ENCODE assay signal across 17 cellular contexts in the genomic region with DNA sequence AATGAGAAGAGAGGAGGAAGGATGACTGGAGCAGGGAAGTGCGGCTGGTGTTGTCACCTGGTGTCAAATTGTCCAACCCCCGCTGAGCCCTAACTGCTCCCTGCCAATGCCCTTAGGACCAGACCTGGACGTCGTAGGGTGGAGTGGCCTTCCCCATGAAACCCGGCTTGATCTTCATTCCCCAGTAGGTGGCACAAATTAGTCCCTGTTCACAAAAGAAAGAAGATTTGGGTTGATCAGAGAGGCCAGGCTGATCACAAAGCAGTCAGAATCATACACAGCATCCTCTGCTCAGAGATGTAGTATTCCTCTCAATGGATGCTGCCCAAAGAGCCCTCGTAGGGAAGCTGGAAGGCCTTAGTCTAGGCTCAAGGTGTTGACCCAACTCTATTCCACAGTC.
DNase-seq lines count a peak whose midpoint lies in the region; ATAC-seq, FAIRE-seq and TF ChIP-seq lines count a peak whose summit lies in the region.
"Had no signal": no experiment of that assay in that cellular context is flagged by ENCODE, and none has a peak within 500 bp of the region (broad histone marks: within the 10 kb centered on the region; RNA-seq: fewer than 3 reads in every experiment).

No MANE protein-coding gene starts in this region.

- ATAC-seq in HG03469 (IDR thresholded peaks at IDR 0.05; ENCODE audit: unreplicated experiment), result no peak
- ATAC-seq in HG03378 (IDR thresholded peaks at IDR 0.05; ENCODE audit: unreplicated experiment), result no peak
- ATAC-seq: A549 had no signal

- no peaks in the 10 kb centered on the region for H3K23me2 ChIP-seq in H9 (ENCODE audit: insufficient read length, low read depth, low read length, poor library complexity, severe bottlenecking)
- no peaks in the 10 kb centered on the region for H3K23me2 ChIP-seq in H1 (ENCODE audit: low read depth, low read length)

- H2BK120ac ChIP-seq in H9 (ENCODE audit: low read depth, low read length, poor library complexity, severe bottlenecking), result no peak overlapping the region
- H2BK120ac ChIP-seq in H1 (replicated peaks; ENCODE audit: low read depth, low read length), result no peak overlapping the region

- H4K20me1 ChIP-seq in H9 (ENCODE audit: control insufficient read depth, insufficient read depth, insufficient read length), result no peaks in the 10 kb centered on the region
- no peaks in the 10 kb centered on the region for H4K20me1 ChIP-seq in H1 (replicated peaks in 1 of 2; ENCODE audit: control insufficient read depth in 1 of 2, insufficient read depth in 2 of 2, low read length in 2 of 2)

- TF ChIP-seq CTCF in GM10266 (IDR thresholded peaks at IDR 0.05; ENCODE audit: control insufficient read depth, insufficient read depth, low read depth, missing control alignments) (peak; percentile 16), H9 (conservative IDR thresholded peaks at IDR 0.05) (peak; percentile 20; the same call in 2 of the 3 replicates), H1 (IDR thresholded peaks at IDR 0.05; ENCODE audit: control extremely low read depth in 1 of 3, insufficient read depth in 1 of 3, low read depth in 1 of 3, low read length in 3 of 3) (peak in 2 of 3 experiments; percentile 1 to 12; a peak in 1 of 4 replicates)

- H4K91ac ChIP-seq in H9 (ENCODE audit: insufficient read length, low read depth, low read length), result no peak overlapping the region
- H4K91ac ChIP-seq in H1 (replicated peaks; ENCODE audit: insufficient read length, low read length), result no peak overlapping the region

- POLR2A ChIA-PET in H1 (lab: Charles Lee; ENCODE audit: partially characterized antibody), result no interaction called here

- H2BK15ac ChIP-seq in H9 (ENCODE audit: low read depth, low read length) (no peak overlapping the region), H1 (ENCODE audit: low read length) (no peak overlapping the region)

- H2BK12ac ChIP-seq in H9 (ENCODE audit: insufficient read length, low read depth, low read length) (no peak overlapping the region), H1 (ENCODE audit: low read depth, low read length) (no peak overlapping the region)

- no peaks in the 10 kb centered on the region for H3K36me3 ChIP-seq in H1 (ENCODE audit: control insufficient read depth in 2 of 4, insufficient read depth in 4 of 4, low read length in 3 of 4)
- H3K36me3 ChIP-seq: BE2C had no signal

- H3K4ac ChIP-seq in H9 (ENCODE audit: low read depth, low read length) (no peak overlapping the region), H1 (replicated peaks; ENCODE audit: insufficient read length, low read depth, low read length) (no peak overlapping the region)

- H3K27ac Mint-ChIP-seq in H9, result no peak overlapping the region
- H3K27ac Mint-ChIP-seq: CD14-positive monocyte had no signal

- H3K9ac ChIP-seq in H9 (ENCODE audit: extremely low read depth, insufficient read length, low read length) (no peak overlapping the region), H1 (replicated peaks in 1 of 4; ENCODE audit: extremely low read depth in 1 of 4, low read depth in 3 of 4, low read length in 3 of 4) (no peak overlapping the region)

- H3K23ac ChIP-seq in H9 (ENCODE audit: insufficient read length, low read depth, low read length) (no peak overlapping the region), H1 (ENCODE audit: insufficient read length) (no peak overlapping the region)

- no peaks in the 10 kb centered on the region for H3K9me3 Mint-ChIP-seq in H9
- H3K9me3 Mint-ChIP-seq: CD8-positive, alpha-beta memory T cell had no signal

- H3K56ac ChIP-seq in H9 (ENCODE audit: insufficient read length, low read depth, low read length) (no peak overlapping the region), H1 (replicated peaks; ENCODE audit: insufficient read length, low read depth, low read length) (no peak overlapping the region)

- no peak for FAIRE-seq in H1 (lab: Jason Lieb, UNC)
- FAIRE-seq: A549 had no signal

- H2BK20ac ChIP-seq in H9 (ENCODE audit: low read depth, low read length, poor library complexity, severe bottlenecking), result no peak overlapping the region
- no peak overlapping the region for H2BK20ac ChIP-seq in H1 (ENCODE audit: low read length)

- DNase-seq in GM10266 (ENCODE audit: extremely low spot score), result no peak
- no peak for DNase-seq in H9
- no peak for DNase-seq in H1 (ENCODE audit: low read depth in 1 of 2, low spot score in 2 of 2)
- no peak for DNase-seq in CD1c-positive myeloid dendritic cell (ENCODE audit: extremely low spot score)
- DNase-seq: BE2C; Caco-2; CD8-positive, alpha-beta memory T cell; DND-41; GF-D8; GOT3; HCEC 1CT; IMR-90; KG1 had no signal

- no peaks in the 10 kb centered on the region for H3K9me3 ChIP-seq in H9 (ENCODE audit: control insufficient read depth, low read depth, low read length)
- H3K9me3 ChIP-seq in H1 (ENCODE audit: insufficient read depth in 2 of 2, low read depth in 1 of 2, low read length in 1 of 2), result no peaks in the 10 kb centered on the region
- H3K9me3 ChIP-seq: A549, BE2C, Caco-2 had no signal

- TF ChIP-seq EP300 in H1 (IDR thresholded peaks at IDR 0.05; ENCODE audit: borderline replicate concordance in 1 of 2, low read depth in 2 of 2, low read length in 2 of 2), result no peak

- no peak overlapping the region for H3K27ac ChIP-seq in H9 (ENCODE audit: insufficient read length, low read depth, low read length)
- H3K27ac ChIP-seq in H1 (ENCODE audit: low read depth, low read length), result no peak overlapping the region
- H3K27ac ChIP-seq: A549 had no signal

- no peaks in the 10 kb centered on the region for H3K36me3 Mint-ChIP-seq in H9 (ENCODE audit: insufficient read depth in 1 of 3, low read depth in 3 of 3)
- H3K36me3 Mint-ChIP-seq: CD14-positive monocyte; CD8-positive, alpha-beta memory T cell had no signal

- H2AFZ ChIP-seq in H9 (ENCODE audit: low read length), result no peak overlapping the region
- H2AFZ ChIP-seq in H1 (ENCODE audit: low read length), result no peak overlapping the region

- H3K4me1 ChIP-seq in H9 (ENCODE audit: insufficient read depth, low read length) (no peaks in the 10 kb centered on the region), H1 (replicated peaks in 1 of 4; ENCODE audit: control insufficient read depth in 3 of 4, insufficient read depth in 4 of 4, low read length in 3 of 4) (no peaks in the 10 kb centered on the region; a peak in 1 of 7 replicates)
- H3K4me1 ChIP-seq: A549, BE2C, Caco-2 had no signal

- no peak overlapping the region for H3K4me3 ChIP-seq in H1 (ENCODE audit: extremely low read depth in 1 of 4, insufficient read depth in 2 of 4, low read depth in 3 of 4, low read length in 4 of 4)
- H3K4me3 ChIP-seq: A549 had no signal

- H3K14ac ChIP-seq in H9 (ENCODE audit: insufficient read depth, low read length) (no peak overlapping the region; the same call in 1 of the 2 replicates), H1 (ENCODE audit: insufficient read length) (no peak overlapping the region)

- no peaks in the 10 kb centered on the region for H3K79me2 ChIP-seq in H9 (ENCODE audit: insufficient read depth, low read length)
- H3K79me2 ChIP-seq in H1 (ENCODE audit: control insufficient read depth in 1 of 2, insufficient read depth in 2 of 2, low read length in 2 of 2), result no peaks in the 10 kb centered on the region

- H3K79me1 ChIP-seq in H9 (ENCODE audit: insufficient read depth, low read depth, low read length, poor library complexity, severe bottlenecking), result no peaks in the 10 kb centered on the region
- no peaks in the 10 kb centered on the region for H3K79me1 ChIP-seq in H1 (ENCODE audit: low read depth, low read length)

- H2AK5ac ChIP-seq in H9 (ENCODE audit: insufficient read length, low read length) (no peak overlapping the region), H1 (ENCODE audit: low read depth, low read length) (no peak overlapping the region)

- H3K27me3 ChIP-seq in H9 (ENCODE audit: insufficient read depth, low read length), result no peaks in the 10 kb centered on the region
- H3K27me3 ChIP-seq in H1 (replicated peaks in 1 of 4; ENCODE audit: control insufficient read depth in 3 of 4, extremely low read depth in 1 of 4, insufficient read depth in 3 of 4, low read length in 3 of 4), result no peaks in the 10 kb centered on the region
- H3K27me3 ChIP-seq: BE2C had no signal

- H4K8ac ChIP-seq in H9 (replicated peaks; ENCODE audit: insufficient read length, low read depth, low read length) (no peak overlapping the region), H1 (ENCODE audit: extremely low read depth, insufficient read depth, low read length) (no peak overlapping the region)

- H3K27me3 Mint-ChIP-seq in H9 (ENCODE audit: low read depth), result no peaks in the 10 kb centered on the region

- H3K4me2 ChIP-seq in H9 (ENCODE audit: insufficient read depth, insufficient read length, low read length) (no peak overlapping the region), H1 (ENCODE audit: insufficient read depth in 1 of 2, low read depth in 2 of 2, low read length in 2 of 2) (no peak overlapping the region)
- H3K4me2 ChIP-seq: A549 had no signal

- H3K4me1 Mint-ChIP-seq in H9, result peaks cover 3% of the 10 kb centered on the region in 2 experiments; a peak in 2 of 4 replicates
- H3K4me1 Mint-ChIP-seq: CD14-positive monocyte; CD8-positive, alpha-beta memory T cell had no signal

- CTCF ChIA-PET in H1 (lab: Charles Lee; ENCODE audit: partially characterized antibody), result no interaction called here

- H2BK5ac ChIP-seq in H9 (ENCODE audit: insufficient read length, low read length), result no peak overlapping the region
- H2BK5ac ChIP-seq in H1 (ENCODE audit: low read depth, low read length), result no peak overlapping the region

- no peak overlapping the region for H3T11ph ChIP-seq in H9 (ENCODE audit: low read length)

- peak in 1 of 2 experiments; percentile 38; a peak in 2 of 4 replicates for TF ChIP-seq RAD21 in H1 (IDR thresholded peaks at IDR 0.05 in 1 of 2, conservative IDR thresholded peaks at IDR 0.05 in 1 of 2; ENCODE audit: low read depth in 2 of 2, low read length in 2 of 2)

- H3K18ac ChIP-seq in H9 (ENCODE audit: insufficient read length, low read depth, low read length) (no peak overlapping the region), H1 (ENCODE audit: extremely low read depth, low read length) (no peak overlapping the region)

- WGBS in H9 (ENCODE audit: extremely low coverage, insufficient read length, low lambda C conversion rate), result no CpG with 5 or more reads among the region's 6 CpGs
- WGBS in H1 (ENCODE audit: extremely low coverage in 1 of 2, insufficient coverage in 1 of 2, insufficient read length in 1 of 2, insufficient replicate concordance in 2 of 2, low coverage in 1 of 2, low lambda C conversion rate in 2 of 2, missing lambda C conversion rate in 1 of 2), 2 experiments, result 88% methylated on average over 6 of the region's 6 CpGs; no CpG with 5 or more reads in 1 of the 2 experiments

- no peak for TF ChIP-seq POLR2A in H1 (IDR thresholded peaks at IDR 0.05; ENCODE audit: control extremely low read depth in 1 of 2, low read depth in 2 of 2, low read length in 2 of 2)

- H3K4me3 Mint-ChIP-seq in H9, result no peak overlapping the region
- H3K4me3 Mint-ChIP-seq: CD14-positive monocyte; CD8-positive, alpha-beta memory T cell had no signal

- no peak overlapping the region for H4K5ac ChIP-seq in H9 (ENCODE audit: insufficient read length, low read depth, low read length)
- H4K5ac ChIP-seq in H1 (ENCODE audit: insufficient read length, low read depth, low read length), result no peak overlapping the region
